In genomic region chr7:144473908-144474307, GRCh38 we compare ENCODE assay signal across 22 cellular contexts.
DNase-seq lines count a peak whose midpoint lies in the region; ATAC-seq, FAIRE-seq and TF ChIP-seq lines count a peak whose summit lies in the region.
"Had no signal": no experiment of that assay in that cellular context is flagged by ENCODE, and none has a peak within 500 bp of the region (broad histone marks: within the 10 kb centered on the region; RNA-seq: fewer than 3 reads in every experiment).

No MANE protein-coding gene starts in this region.

- H3K4me3 ChIP-seq in liver (ENCODE audit: low read depth in 1 of 3, low read length in 3 of 3) (no peak overlapping the region), HepG2 (replicated peaks in 1 of 3; ENCODE audit: insufficient read depth in 1 of 3, low read depth in 2 of 3, low read length in 3 of 3) (no peak overlapping the region)
- H3K4me3 ChIP-seq: GM23248, HAP-1, PC-9 had no signal

- CTCF ChIA-PET in HepG2 (lab: Yijun Ruan, JAX; ENCODE audit: low intra/inter-chr PET ratio, low total read pairs), result no interaction called here
- CTCF ChIA-PET in Calu3 (lab: Charles Lee), result no interaction called here

- no TSS peak for BruUV-seq in HepG2 (replicated peaks; lab: Mats Ljungman, UMichigan)
- no TSS peak for BruUV-seq in Calu3 (replicated peaks; lab: Mats Ljungman, UMichigan)

- POLR2A ChIA-PET in HepG2 (lab: Yijun Ruan, JAX), result no interaction called here

- H3K27me3 ChIP-seq in liver (ENCODE audit: control insufficient read depth in 4 of 4, insufficient read depth in 4 of 4, low read length in 3 of 4) (no peaks in the 10 kb centered on the region), HepG2 (ENCODE audit: control insufficient read depth in 1 of 2, insufficient read depth in 2 of 2, low read length in 2 of 2) (no peaks in the 10 kb centered on the region)

- H3K9ac ChIP-seq in liver (ENCODE audit: low read depth in 1 of 2, low read length in 2 of 2), result no peak overlapping the region
- H3K9ac ChIP-seq in HepG2 (ENCODE audit: insufficient read depth, low read depth, low read length), result no peak overlapping the region
- H3K9ac ChIP-seq: GM23248, KMS-11 had no signal

- intact Hi-C loops in HepG2 (cut with micrococcal nuclease; ENCODE audit: unreplicated experiment), result no loop called here
- intact Hi-C loops in head of caudate nucleus (cut with DNase I), result no loop called here
- intact Hi-C loops in Calu3 (cut with micrococcal nuclease; ENCODE audit: unreplicated experiment), result no loop called here

- no peaks in the 10 kb centered on the region for H3K27me3 Mint-ChIP-seq in Calu3 (ENCODE audit: unreplicated experiment)
- H3K27me3 Mint-ChIP-seq: CD8-positive, alpha-beta memory T cell; T-cell had no signal

- no peak for FAIRE-seq in HepG2 (lab: Jason Lieb, UNC)
- FAIRE-seq: G401.6 had no signal

- DNase-seq in HepG2 (ENCODE audit: low spot score) (no peak), kidney tubule cell (ENCODE audit: low spot score) (peak; percentile 20), head of caudate nucleus (no peak), Calu3 (no peak), NOMO-1 treated with DMSO at 0.1 percent for 48 hours (lab: John Stamatoyannopoulos, UW; ENCODE audit: unreplicated experiment) (no peak)
- DNase-seq: CD8-positive, alpha-beta memory T cell; GM23248; NCI-H187; NCI-H446 treated with DMSO at 0.1 percent for 48 hours; NCI-H526 treated with DMSO at 0.1 percent for 48 hours; PC-9; SIG-M5; T-cell had no signal

- H3K9me3 ChIP-seq in liver (ENCODE audit: control insufficient read depth in 4 of 4, low read length in 3 of 4) (no peaks in the 10 kb centered on the region), HepG2 (ENCODE audit: low read length) (no peaks in the 10 kb centered on the region)
- H3K9me3 ChIP-seq: HAP-1 had no signal

- peaks cover 0 to 8% (median 1%) of the 10 kb centered on the region in 4 donors for H3K4me1 ChIP-seq in liver (ENCODE audit: control insufficient read depth in 4 of 4, insufficient read depth in 4 of 4, low read length in 3 of 4)
- no peaks in the 10 kb centered on the region for H3K4me1 ChIP-seq in HepG2 (ENCODE audit: insufficient read depth, low read length)
- H3K4me1 ChIP-seq: HAP-1 had no signal

- H3K36me3 ChIP-seq in liver (ENCODE audit: control insufficient read depth in 4 of 4, insufficient read depth in 3 of 4, low read depth in 1 of 4, low read length in 3 of 4) (no peaks in the 10 kb centered on the region), HepG2 (replicated peaks in 1 of 2; ENCODE audit: control insufficient read depth in 1 of 2, insufficient read depth in 2 of 2, low read length in 2 of 2) (no peaks in the 10 kb centered on the region)
- H3K36me3 ChIP-seq: HAP-1 had no signal

- no peak for TF ChIP-seq RAD21 in liver (IDR thresholded peaks at IDR 0.05)
- TF ChIP-seq RAD21 in HepG2 (CRISPR knock-in tag; IDR thresholded peaks at IDR 0.05), result no peak

- no peaks in the 10 kb centered on the region for H3K36me3 Mint-ChIP-seq in Calu3 (ENCODE audit: insufficient read depth, unreplicated experiment)

- H3K4me3 Mint-ChIP-seq in Calu3 (ENCODE audit: low read depth, unreplicated experiment), result no peak overlapping the region
- H3K4me3 Mint-ChIP-seq: CD8-positive, alpha-beta memory T cell; T-cell had no signal

- H3K9me3 Mint-ChIP-seq in Calu3 (ENCODE audit: low read depth, unreplicated experiment), result no peaks in the 10 kb centered on the region
- H3K9me3 Mint-ChIP-seq: CD8-positive, alpha-beta memory T cell had no signal

- peaks cover 10% of the 10 kb centered on the region for H3K4me1 Mint-ChIP-seq in Calu3 (ENCODE audit: low read depth, unreplicated experiment)
- H3K4me1 Mint-ChIP-seq: CD8-positive, alpha-beta memory T cell; T-cell had no signal

- TF ChIP-seq CTCF in liver (IDR thresholded peaks at IDR 0.05; ENCODE audit: low read depth, low read length, missing input control) (no peak), HepG2 (CRISPR knock-in tag; IDR thresholded peaks at IDR 0.05) (no peak), Calu3 (IDR thresholded peaks at IDR 0.05; ENCODE audit: unreplicated experiment) (no peak)

- no peaks in the 10 kb centered on the region for H3K79me2 ChIP-seq in HepG2 (ENCODE audit: insufficient read depth, low read length)

- H4K20me1 ChIP-seq in HepG2 (ENCODE audit: insufficient read depth, low read length), result no peaks in the 10 kb centered on the region

- in situ Hi-C loops in HepG2 (cut with HindIII; ENCODE audit: extremely low pct_ligation_motif_present, low pct_unique_long_range_greater_than_20kb), result no loop called here

- no peak overlapping the region for H2AFZ ChIP-seq in HepG2 (ENCODE audit: low read length)
- H2AFZ ChIP-seq: GM23248, PC-9 had no signal

- H3K27ac ChIP-seq in liver (ENCODE audit: low read depth in 1 of 2, low read length in 2 of 2) (no peak overlapping the region), HepG2 (ENCODE audit: extremely low read length, insufficient read depth, low read length) (no peak overlapping the region)
- H3K27ac ChIP-seq: C4-2B, GM23248, KMS-11, PC-9, RWPE1 had no signal

- ATAC-seq in HepG2, result no peak
- peak; percentile 48 for ATAC-seq in HG03342 (IDR thresholded peaks at IDR 0.05; ENCODE audit: unreplicated experiment)
- no peak for ATAC-seq in HG02678 (IDR thresholded peaks at IDR 0.05; ENCODE audit: unreplicated experiment)
- ATAC-seq: SK-N-SH treated with all-trans-retinoic acid at 6 μM for 48 hours, T-cell had no signal

- no peak overlapping the region for H3K4me2 ChIP-seq in HepG2 (ENCODE audit: low read depth, low read length)
- H3K4me2 ChIP-seq: KMS-11, PC-9 had no signal

- H3K27ac Mint-ChIP-seq in Calu3 (ENCODE audit: unreplicated experiment), result no peak overlapping the region
- H3K27ac Mint-ChIP-seq: CD8-positive, alpha-beta memory T cell; T-cell had no signal

- TF ChIP-seq POLR2A in HepG2 (IDR thresholded peaks at IDR 0.05; ENCODE audit: insufficient read depth in 1 of 2, low read depth in 2 of 2, low read length in 2 of 2), result no peak

- TF ChIP-seq EP300 in HepG2 (IDR thresholded peaks at IDR 0.05; ENCODE audit: low read depth in 2 of 2, low read length in 2 of 2), result no peak
- no peak for TF ChIP-seq EP300 in HepG2 (CRISPR knock-in tag; IDR thresholded peaks at IDR 0.05; ENCODE audit: borderline replicate concordance)

- 75% methylated on average over 1 of the region's 1 CpG for WGBS in liver
- WGBS in HepG2 (ENCODE audit: low lambda C conversion rate), result 4% methylated on average over 1 of the region's 1 CpG

TF ChIP-seq in liver, 16 proteins besides CTCF, POLR2A, EP300 and RAD21:
- TF ChIP-seq HNF4G (IDR thresholded peaks at IDR 0.05), result no peak
- TF ChIP-seq REST (IDR thresholded peaks at IDR 0.05), result peak; percentile 52

TF ChIP-seq in HepG2, 621 proteins besides CTCF, POLR2A, EP300 and RAD21:
- no peak for TF ChIP-seq ZNF296 (CRISPR knock-in tag; conservative IDR thresholded peaks at IDR 0.05)
- TF ChIP-seq ZNF430 (CRISPR knock-in tag; IDR thresholded peaks at IDR 0.05), result no peak
- no peak for TF ChIP-seq ZNF547 (CRISPR knock-in tag; IDR thresholded peaks at IDR 0.05)
- TF ChIP-seq REST (IDR thresholded peaks at IDR 0.05; ENCODE audit: borderline replicate concordance in 1 of 2, low read depth in 1 of 2, low read length in 2 of 2), result 0 out of 4 replicates have a peak, but pooled peaks of 1 of the 2 experiments have one; percentile 25
